ENCODE assay signal across 8 cellular contexts in genomic region chr1:205983925-205984725, GRCh38. TPM values are rescaled to one million over a fixed set of nuclear protein-coding genes. Genes with fewer than 3 reads are reported as not detected.
DNase-seq lines count a peak whose midpoint lies in the region; ATAC-seq and TF ChIP-seq lines count a peak whose summit lies in the region.

No MANE protein-coding gene starts in this region.

- H4K20me1 ChIP-seq in BLaER1 treated with 17β-estradiol and CSF1 and Interleukin-3, amounts not matched to agents 10 nM and 100 nM = peaks cover 0 to 48% (median 0%) of the 10 kb centered on the region in 11 experiments; a peak in 4 of 22 replicates

- peak; percentile 47 for DNase-seq in NCI-H510A treated with DMSO at 0.1 percent for 48 hours (lab: John Stamatoyannopoulos, UW)
- peak; percentile 72 for DNase-seq in iPS-NIHi11 (ENCODE audit: low spot score)
- DNase-seq in stimulated activated CD4-positive, alpha-beta T cell treated with anti-CD3 and anti-CD28 coated beads, Interleukin-4, amount 100 ng/mL, for 1 hour = peak; percentile 11

- peaks cover 39 to 70% (median 51%) of the 10 kb centered on the region in 10 experiments for H3K4me1 ChIP-seq in BLaER1 treated with 17β-estradiol and CSF1 and Interleukin-3, amounts not matched to agents 10 nM and 100 nM

- no peaks in the 10 kb centered on the region for H3K9me3 Mint-ChIP-seq in brain

- peak; percentile 87 to 90 for TF ChIP-seq CTCF in brain (conservative IDR thresholded peaks at IDR 0.05)

- H3K27me3 ChIP-seq in BLaER1 treated with 17β-estradiol and CSF1 and Interleukin-3, amounts not matched to agents 10 nM and 100 nM = no peaks in the 10 kb centered on the region

- H3K27me3 Mint-ChIP-seq in brain = peaks cover 1% of the 10 kb centered on the region

- no peaks in the 10 kb centered on the region for H3K36me3 Mint-ChIP-seq in brain

- peaks cover 45% of the 10 kb centered on the region for H3K4me1 Mint-ChIP-seq in brain

- no peaks in the 10 kb centered on the region for H3K9me3 ChIP-seq in BLaER1 treated with 17β-estradiol and CSF1 and Interleukin-3, amounts not matched to agents 10 nM and 100 nM (replicated peaks in 1 of 11)

- H3K36me3 ChIP-seq in BLaER1 treated with 17β-estradiol and CSF1 and Interleukin-3, amounts not matched to agents 10 nM and 100 nM = peaks cover 0 to 84% (median 0%) of the 10 kb centered on the region in 11 experiments; a peak in 6 of 22 replicates

- peak overlapping the region in 4 of 5 experiments; percentile 12 to 88 (median 34) for H3K27ac Mint-ChIP-seq in brain

- peak; percentile 50 for ATAC-seq in GM18867 (IDR thresholded peaks at IDR 0.05; ENCODE audit: unreplicated experiment)
- no peak for ATAC-seq in GM19452 (IDR thresholded peaks at IDR 0.05; ENCODE audit: unreplicated experiment)
- no peak for ATAC-seq in HG02759 (IDR thresholded peaks at IDR 0.05; ENCODE audit: unreplicated experiment)

- no peak overlapping the region for H3K4me3 Mint-ChIP-seq in brain

- peak overlapping the region in 4 of 11 experiments; percentile 2 to 39 (median 14); a peak in 1 of 22 replicates for H3K9ac ChIP-seq in BLaER1 treated with 17β-estradiol and CSF1 and Interleukin-3, amounts not matched to agents 10 nM and 100 nM

- H3K4me2 ChIP-seq in BLaER1 treated with 17β-estradiol and CSF1 and Interleukin-3, amounts not matched to agents 10 nM and 100 nM = peak overlapping the region in 10 of 11 experiments; percentile 9 to 53 (median 20); a peak in 16 of 22 replicates

- H3K4me3 ChIP-seq in BLaER1 treated with 17β-estradiol and CSF1 and Interleukin-3, amounts not matched to agents 10 nM and 100 nM = no peak overlapping the region

- peak overlapping the region in 4 of 11 experiments; percentile 4 to 23 (median 15); a peak in 4 of 22 replicates for H3K27ac ChIP-seq in BLaER1 treated with 17β-estradiol and CSF1 and Interleukin-3, amounts not matched to agents 10 nM and 100 nM

RNA-seq across cellular contexts. Expression of gene RAB7B, which starts 19.1 kb away (rescaled TPM):
- polyA plus RNA-seq in brain (ENCODE audit: insufficient read depth, low read depth, low replicate concordance) = 1.2 TPM

RNA-seq across cellular contexts. Expression of gene CTSE, which starts 39.6 kb away (rescaled TPM):
- not detected for polyA plus RNA-seq in brain (ENCODE audit: insufficient read depth, low read depth, low replicate concordance)

RNA-seq across cellular contexts. Expression of gene SLC26A9, which starts 40.9 kb away (rescaled TPM):
- polyA plus RNA-seq in brain (ENCODE audit: insufficient read depth, low read depth, low replicate concordance) = 7.1 TPM

Comparison
In these comparisons a context has a peak if more than half of its experiments do, and no peak if none do; other contexts are left out.
1. DNase-seq: peak in every context shown above with its lines; median percentile 72 in iPS-NIHi11; 47 in NCI-H510A treated with DMSO at 0.1 percent for 48 hours; 11 in stimulated activated CD4-positive, alpha-beta T cell treated with anti-CD3 and anti-CD28 coated beads, Interleukin-4, amount 100 ng/mL, for 1 hour.